ENCODE assay signal across 8 cellular contexts in the genomic region with DNA sequence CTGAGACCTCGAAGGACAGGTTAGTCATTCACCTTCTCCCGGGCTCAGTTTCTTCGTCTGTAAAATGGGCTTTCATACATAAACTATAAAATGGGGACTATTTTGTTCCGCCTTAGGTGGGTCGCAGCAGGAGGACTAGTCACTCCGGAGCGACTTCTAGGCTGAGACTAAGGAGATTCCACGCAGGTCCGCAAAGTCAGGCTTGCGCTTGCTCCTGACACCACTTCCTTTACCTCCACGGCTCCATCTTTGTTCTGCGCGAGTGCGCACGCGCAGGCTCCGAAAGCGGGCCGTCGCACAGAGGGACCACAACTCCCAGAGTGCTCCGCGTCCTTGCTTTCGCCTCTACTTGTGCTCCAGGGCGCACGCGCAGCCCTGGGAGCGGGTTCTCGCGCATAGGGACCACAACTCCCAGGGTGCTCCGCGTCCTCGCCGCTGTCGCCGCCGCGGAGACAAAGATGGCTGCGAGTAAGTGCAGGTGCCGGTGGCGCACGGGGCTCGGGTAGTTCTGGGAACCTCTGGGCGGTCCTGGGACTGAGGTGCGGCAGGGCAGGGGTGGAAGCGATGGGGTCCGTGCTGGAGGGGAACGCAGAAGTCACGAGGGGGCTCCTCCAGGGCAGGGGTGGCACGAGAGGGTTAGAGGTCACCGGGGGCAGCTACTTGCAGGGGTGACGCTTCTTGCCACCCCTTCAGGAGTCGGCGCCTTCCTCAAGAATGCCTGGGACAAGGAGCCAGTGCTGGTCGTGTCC. TPM values are rescaled to one million over a fixed set of nuclear protein-coding genes. Genes with fewer than 3 reads are reported as not detected.
DNase-seq lines count a peak whose midpoint lies in the region; ATAC-seq and TF ChIP-seq lines count a peak whose summit lies in the region.

TSS of gene NDUFA3 (plus strand) at position 435 of the 749 bp plus-strand sequence. CDS start at position 459, 24 bp downstream.

- H3K4me3 Mint-ChIP-seq in activated CD4-positive, alpha-beta memory T cell treated with anti-CD3 and anti-CD28 coated beads for 36 hours: peak within 1 kb of the TSS; percentile 99

- H3K9me3 ChIP-seq in liver (ENCODE audit: control insufficient read depth in 4 of 4, low read length in 3 of 4): no peaks in the 10 kb centered on the region

- WGBS in liver: 3% methylated on average over 54 of the region's 54 CpGs

- H3K27me3 ChIP-seq in dorsolateral prefrontal cortex: peaks cover 0 to 6% (median 0%) of the 10 kb centered on the region in 45 donors
- no peaks in the 10 kb centered on the region for H3K27me3 ChIP-seq in liver (ENCODE audit: control insufficient read depth in 4 of 4, insufficient read depth in 4 of 4, low read length in 3 of 4)

- H3K4me3 ChIP-seq in dorsolateral prefrontal cortex (peak within 1 kb of the TSS; percentile 68 to 100 (median 90)), liver (ENCODE audit: low read depth in 1 of 3, low read length in 3 of 3) (peak within 1 kb of the TSS; percentile 93 to 94 (median 94))

- intact Hi-C loops in activated CD4-positive, alpha-beta memory T cell treated with anti-CD3 and anti-CD28 coated beads for 36 hours (cut with micrococcal nuclease): loop anchor here (1.0 to 2.0 kb wide), 5 partner anchors 13 to 236 kb away; partner anchors contain the start of genes CNOT3, LENG1, MYADM and PRPF31
- intact Hi-C loops in dorsolateral prefrontal cortex (cut with DNase I): loop anchor here (1.0 to 10.0 kb wide), 4 partner anchors 13 to 198 kb away; partner anchors contain the start of genes PRPF31 (in 2 of the 2), TFPT (in 2 of the 2), CACNG7 (in 1 of the 2) and CNOT3 (in 1 of the 2)

- H3K4me1 ChIP-seq in liver (ENCODE audit: control insufficient read depth in 4 of 4, insufficient read depth in 4 of 4, low read length in 3 of 4): peaks cover 0 to 24% (median 9%) of the 10 kb centered on the region in 4 donors

- POLR2A ChIA-PET in activated CD4-positive, alpha-beta memory T cell treated with anti-CD3 and anti-CD28 coated beads for 36 hours (lab: Charles Lee): interaction anchor here (2.7 kb wide), 1 partner anchor 12 kb away, joined by 19 read pairs; the partner anchor contains the start of genes PRPF31 and TFPT

- DNase-seq in CD1c-positive myeloid dendritic cell (ENCODE audit: extremely low spot score): peak; percentile 100
- DNase-seq in NCI-H82 treated with DMSO at 0.1 percent for 48 hours (lab: John Stamatoyannopoulos, UW; ENCODE audit: unreplicated experiment): peak; percentile 94
- peak; percentile 99 for DNase-seq in activated CD4-positive, alpha-beta memory T cell treated with anti-CD3 and anti-CD28 coated beads for 36 hours
- DNase-seq in dorsolateral prefrontal cortex: peak; percentile 97 to 98 (median 98)
- DNase-seq in stimulated activated CD4-positive, alpha-beta T cell treated with anti-CD3 and anti-CD28 coated beads, Interleukin-4, amount 100 ng/mL, for 24 hours: peak; percentile 97

- peak; percentile 81 for ATAC-seq in GM19438 (IDR thresholded peaks at IDR 0.05; ENCODE audit: low read depth, unreplicated experiment)
- peak; percentile 76 for ATAC-seq in HG03575 (IDR thresholded peaks at IDR 0.05; ENCODE audit: extremely low read depth, insufficient number of reproducible peaks, low FRiP score, unreplicated experiment)

- no peak for TF ChIP-seq RAD21 in liver (IDR thresholded peaks at IDR 0.05)

- H3K36me3 Mint-ChIP-seq in activated CD4-positive, alpha-beta memory T cell treated with anti-CD3 and anti-CD28 coated beads for 36 hours: peaks cover 21% of the 10 kb centered on the region

- H3K36me3 ChIP-seq in liver (ENCODE audit: control insufficient read depth in 4 of 4, insufficient read depth in 3 of 4, low read depth in 1 of 4, low read length in 3 of 4): peaks cover 0 to 15% (median 8%) of the 10 kb centered on the region in 4 donors

- CTCF ChIA-PET in activated CD4-positive, alpha-beta memory T cell treated with anti-CD3 and anti-CD28 coated beads for 36 hours (lab: Charles Lee): interaction anchor here (0.6 to 1.2 kb wide), 2 partner anchors 11 to 1529 kb away, joined by 3 read pairs; no protein-coding TSS in a partner anchor

- H3K4me1 Mint-ChIP-seq in activated CD4-positive, alpha-beta memory T cell treated with anti-CD3 and anti-CD28 coated beads for 36 hours (ENCODE audit: low read depth): peaks cover 13% of the 10 kb centered on the region

- H3K9ac ChIP-seq in liver (ENCODE audit: low read depth in 1 of 2, low read length in 2 of 2): peak within 1 kb of the TSS; percentile 26 to 81

- H3K27me3 Mint-ChIP-seq in activated CD4-positive, alpha-beta memory T cell treated with anti-CD3 and anti-CD28 coated beads for 36 hours: no peaks in the 10 kb centered on the region

- H3K9me3 Mint-ChIP-seq in activated CD4-positive, alpha-beta memory T cell treated with anti-CD3 and anti-CD28 coated beads for 36 hours: no peaks in the 10 kb centered on the region

- peak within 1 kb of the TSS in 54 of 59 donors; percentile 13 to 88 (median 76) for H3K27ac ChIP-seq in dorsolateral prefrontal cortex
- peak within 1 kb of the TSS; percentile 36 to 55 for H3K27ac ChIP-seq in liver (ENCODE audit: low read depth in 1 of 2, low read length in 2 of 2)

- peak within 1 kb of the TSS; percentile 89 for H3K27ac Mint-ChIP-seq in activated CD4-positive, alpha-beta memory T cell treated with anti-CD3 and anti-CD28 coated beads for 36 hours

- peak in 30 of 56 donors; percentile 10 to 57 (median 32) for TF ChIP-seq CTCF in dorsolateral prefrontal cortex (IDR thresholded peaks at IDR 0.05 in 54 of 56, conservative IDR thresholded peaks at IDR 0.05 in 2 of 56; ENCODE audit: low read depth in 1 of 56, partially characterized antibody in 56 of 56)
- no peak for TF ChIP-seq CTCF in liver (IDR thresholded peaks at IDR 0.05; ENCODE audit: low read depth, low read length, missing input control)

TF ChIP-seq in liver, 16 proteins besides CTCF, POLR2A, EP300 and RAD21:
- TF ChIP-seq YY1 (IDR thresholded peaks at IDR 0.05) (peak; percentile 99), ATF3 (IDR thresholded peaks at IDR 0.05) (no peak), MAX (IDR thresholded peaks at IDR 0.05) (peak; percentile 38), RXRA (IDR thresholded peaks at IDR 0.05) (no peak), SP1 (IDR thresholded peaks at IDR 0.05) (peak; percentile 28), GABPA (IDR thresholded peaks at IDR 0.05 in 1 of 2, conservative IDR thresholded peaks at IDR 0.05 in 1 of 2) (peak in 1 of 2 donors; percentile 80), ZBTB33 (IDR thresholded peaks at IDR 0.05) (peak; percentile 96)
TF ChIP-seq in liver: peak in this region for 5.

RNA-seq across cellular contexts. Expression of gene NDUFA3, which starts in this region (rescaled TPM):
- total RNA-seq in activated CD4-positive, alpha-beta memory T cell treated with anti-CD3 and anti-CD28 coated beads for 36 hours: 100 to 1,000 TPM; 106 to 113 TPM
- total RNA-seq in dorsolateral prefrontal cortex (100 to 1,000 TPM; 100 to 299 (median 166) TPM), liver (10 to 100 TPM in 1 of 2 donors, 1 to 10 TPM in 1; 5.9 to 10.6 TPM)
- polyA plus RNA-seq in liver: 100 to 1,000 TPM; 126 to 343 TPM

Comparison
In these comparisons a context has a peak if more than half of its experiments do, and no peak if none do; other contexts are left out.
1. Peak in every context shown above with its lines: DNase-seq, ATAC-seq, H3K4me3 ChIP-seq and H3K27ac ChIP-seq.
2. RNA of gene NDUFA3 (total RNA-seq): 100 to 299 TPM in dorsolateral prefrontal cortex and 106 to 113 TPM in activated CD4-positive, alpha-beta memory T cell treated with anti-CD3 and anti-CD28 coated beads for 36 hours; 5.9 to 10.6 TPM in liver; every median in the first group is over 4 times any median in the second.